In the genomic region with DNA sequence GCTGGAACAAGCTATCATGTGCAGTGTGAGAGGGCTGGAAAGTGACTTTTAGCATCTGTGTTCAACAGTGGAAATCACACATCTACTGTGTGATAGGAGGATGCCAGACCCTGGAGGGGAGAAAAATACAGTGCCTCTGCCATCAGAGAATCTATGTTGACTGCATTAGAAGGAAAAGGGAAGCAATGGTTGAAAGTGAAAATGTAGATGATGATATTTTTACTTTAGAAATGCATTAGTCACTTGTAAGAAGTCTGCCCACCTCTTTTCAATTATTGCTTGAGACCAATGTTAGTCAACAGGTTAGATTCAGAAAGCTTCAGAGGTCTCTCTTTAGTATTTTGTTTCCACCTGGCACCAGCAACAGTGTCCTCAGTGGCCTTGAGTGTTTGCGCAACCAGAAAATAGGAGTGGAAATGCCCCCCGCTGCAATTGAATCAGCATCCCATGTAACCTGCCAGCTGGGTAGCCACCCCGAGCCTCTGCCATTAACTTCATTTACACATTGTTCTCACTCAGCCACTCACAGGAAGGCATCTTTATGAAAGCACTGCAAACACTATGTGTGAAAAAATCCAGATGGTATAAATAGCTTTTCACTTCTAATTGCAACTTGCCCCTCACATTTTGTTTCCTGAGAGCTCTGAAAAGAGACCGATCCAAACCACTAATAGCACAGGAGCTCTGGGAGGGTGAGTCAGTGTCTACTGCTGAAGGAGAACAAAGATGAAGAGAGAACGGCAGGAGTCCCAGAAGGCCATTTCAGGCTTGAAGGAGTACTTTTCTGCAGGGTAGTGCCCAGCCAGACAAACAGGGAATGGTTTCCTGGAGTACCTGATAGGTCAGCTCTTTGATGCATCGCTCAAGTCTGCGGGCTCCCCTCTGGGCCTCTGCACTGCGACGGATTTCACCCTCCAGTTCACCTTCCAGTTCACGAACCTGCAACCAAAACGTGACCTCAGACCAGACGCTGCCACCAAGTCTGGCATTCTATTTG, we compare ENCODE assay signal across 9 cellular contexts.
DNase-seq lines count a peak whose midpoint lies in the region; ATAC-seq, FAIRE-seq and TF ChIP-seq lines count a peak whose summit lies in the region.
"Had no signal": no experiment of that assay in that cellular context is flagged by ENCODE, and none has a peak within 500 bp of the region (broad histone marks: within the 10 kb centered on the region; RNA-seq: fewer than 3 reads in every experiment).

No MANE protein-coding gene starts in this region.

- no peaks in the 10 kb centered on the region for H4K20me1 ChIP-seq in KMS-11 (ENCODE audit: insufficient read depth)

- no peak for TF ChIP-seq POLR2A in testis (IDR thresholded peaks at IDR 0.05)

- no peaks in the 10 kb centered on the region for H3K79me2 ChIP-seq in KMS-11 (ENCODE audit: insufficient read depth, low read depth)

- DNase-seq in activated naive CD4-positive, alpha-beta T cell treated with anti-CD3 and anti-CD28 coated beads, Interleukin-2, amount 10 ng/mL, durations not matched to agents 7 days and 5 days = no peak
- DNase-seq in activated gamma-delta T cell treated with Interleukin-2 at 50 U/mL for 16 hours (no peak), testis (no peak), urothelium cell line (ENCODE audit: low spot score) (no peak)
- DNase-seq in CD4-positive, alpha-beta T cell = no peak

- H3K9me3 Mint-ChIP-seq in activated naive CD4-positive, alpha-beta T cell treated with anti-CD3 and anti-CD28 coated beads, Interleukin-2, amount 10 ng/mL, durations not matched to agents 7 days and 5 days = no peaks in the 10 kb centered on the region
- H3K9me3 Mint-ChIP-seq in CD4-positive, alpha-beta T cell = no peaks in the 10 kb centered on the region

- H3K4me3 ChIP-seq in KMS-11 (IDR thresholded peaks at IDR 0.05; ENCODE audit: insufficient read depth, low read depth, low read length) (no peak overlapping the region), testis (no peak overlapping the region)

- CTCF ChIA-PET in activated naive CD4-positive, alpha-beta T cell treated with anti-CD3 and anti-CD28 coated beads, Interleukin-2, amount 10 ng/mL, durations not matched to agents 7 days and 5 days (lab: Charles Lee) = interaction anchor here (0.6 to 1.6 kb wide), 5 partner anchors 17 to 728 kb away, joined by 3 to 5 read pairs (median 4); no protein-coding TSS in a partner anchor
- CTCF ChIA-PET in CD4-positive, alpha-beta T cell (lab: Charles Lee) = no interaction called here

- no peak for FAIRE-seq in urothelium cell line (lab: Jason Lieb, UNC)

- H3K27ac ChIP-seq in KMS-11 (peak overlapping the region; percentile 7; the same call in 1 of the 2 replicates), testis (no peak overlapping the region)
- H3K27ac ChIP-seq in CD4-positive, alpha-beta T cell (ENCODE audit: low read depth, low read length) = no peak overlapping the region
- H3K27ac ChIP-seq: HL-60 had no signal

- H3K36me3 Mint-ChIP-seq in activated naive CD4-positive, alpha-beta T cell treated with anti-CD3 and anti-CD28 coated beads, Interleukin-2, amount 10 ng/mL, durations not matched to agents 7 days and 5 days = peaks cover 2% of the 10 kb centered on the region
- no peaks in the 10 kb centered on the region for H3K36me3 Mint-ChIP-seq in CD4-positive, alpha-beta T cell (ENCODE audit: low read depth)

- intact Hi-C loops in CD4-positive, alpha-beta T cell (cut with DNase I, micrococcal nuclease) = no loop called here
- intact Hi-C loops in testis (cut with DNase I; ENCODE audit: low total_unique reads) = no loop called here

- peaks cover 26% of the 10 kb centered on the region for H3K4me1 Mint-ChIP-seq in activated naive CD4-positive, alpha-beta T cell treated with anti-CD3 and anti-CD28 coated beads, Interleukin-2, amount 10 ng/mL, durations not matched to agents 7 days and 5 days
- H3K4me1 Mint-ChIP-seq in CD4-positive, alpha-beta T cell (ENCODE audit: low read depth) = no peaks in the 10 kb centered on the region

- H3K27ac Mint-ChIP-seq in activated naive CD4-positive, alpha-beta T cell treated with anti-CD3 and anti-CD28 coated beads, Interleukin-2, amount 10 ng/mL, durations not matched to agents 7 days and 5 days = peak overlapping the region; percentile 50
- no peak overlapping the region for H3K27ac Mint-ChIP-seq in CD4-positive, alpha-beta T cell

- TF ChIP-seq CTCF in KMS-11 (conservative IDR thresholded peaks at IDR 0.05; ENCODE audit: low read depth, low read length) (no peak), testis (IDR thresholded peaks at IDR 0.05) (no peak)
- TF ChIP-seq CTCF in CD4-positive, alpha-beta T cell (IDR thresholded peaks at IDR 0.05) = no peak

- H3K9me3 ChIP-seq in CD4-positive, alpha-beta T cell (ENCODE audit: control insufficient read depth, low read length) = no peaks in the 10 kb centered on the region
- H3K9me3 ChIP-seq in testis = no peaks in the 10 kb centered on the region

- peak overlapping the region; percentile 88 for H3K4me2 ChIP-seq in KMS-11

- H3K4me1 ChIP-seq in KMS-11 (ENCODE audit: low read depth, poor library complexity, severe bottlenecking) (peaks cover 40% of the 10 kb centered on the region), testis (no peaks in the 10 kb centered on the region)

- no peaks in the 10 kb centered on the region for H3K36me3 ChIP-seq in KMS-11 (ENCODE audit: insufficient read depth)
- H3K36me3 ChIP-seq in testis (ENCODE audit: low read depth, missing control alignments) = no peaks in the 10 kb centered on the region

- H3K27me3 Mint-ChIP-seq in activated naive CD4-positive, alpha-beta T cell treated with anti-CD3 and anti-CD28 coated beads, Interleukin-2, amount 10 ng/mL, durations not matched to agents 7 days and 5 days = peaks cover 12% of the 10 kb centered on the region
- no peaks in the 10 kb centered on the region for H3K27me3 Mint-ChIP-seq in CD4-positive, alpha-beta T cell

- POLR2A ChIA-PET in CD4-positive, alpha-beta T cell (lab: Charles Lee) = no interaction called here

- no peak overlapping the region for H3K4me3 Mint-ChIP-seq in activated naive CD4-positive, alpha-beta T cell treated with anti-CD3 and anti-CD28 coated beads, Interleukin-2, amount 10 ng/mL, durations not matched to agents 7 days and 5 days
- H3K4me3 Mint-ChIP-seq in CD4-positive, alpha-beta T cell = no peak overlapping the region

- WGBS in testis, 2 donors = 85 to 89% methylated on average over 12 of the region's 12 CpGs

- H3K27me3 ChIP-seq in KMS-11 (ENCODE audit: insufficient read depth, low read depth) = no peaks in the 10 kb centered on the region
- H3K27me3 ChIP-seq in CD4-positive, alpha-beta T cell (ENCODE audit: control insufficient read depth, insufficient read depth, low read length) = no peaks in the 10 kb centered on the region
- no peaks in the 10 kb centered on the region for H3K27me3 ChIP-seq in testis

- ATAC-seq in GM18499 (IDR thresholded peaks at IDR 0.05; ENCODE audit: insufficient read depth, unreplicated experiment) = peak; percentile 79
- ATAC-seq in GM21529 (IDR thresholded peaks at IDR 0.05; ENCODE audit: unreplicated experiment) = peak; percentile 83
- no peak for ATAC-seq in CD4-positive, alpha-beta T cell (ENCODE audit: poor library complexity)

- no peak overlapping the region; the same call in 1 of the 2 replicates for H3K9ac ChIP-seq in KMS-11

- H2AFZ ChIP-seq in KMS-11 (ENCODE audit: low read depth) = peak overlapping the region; percentile 55
